22 cellular contexts compared by ENCODE assay signal in the genomic region with DNA sequence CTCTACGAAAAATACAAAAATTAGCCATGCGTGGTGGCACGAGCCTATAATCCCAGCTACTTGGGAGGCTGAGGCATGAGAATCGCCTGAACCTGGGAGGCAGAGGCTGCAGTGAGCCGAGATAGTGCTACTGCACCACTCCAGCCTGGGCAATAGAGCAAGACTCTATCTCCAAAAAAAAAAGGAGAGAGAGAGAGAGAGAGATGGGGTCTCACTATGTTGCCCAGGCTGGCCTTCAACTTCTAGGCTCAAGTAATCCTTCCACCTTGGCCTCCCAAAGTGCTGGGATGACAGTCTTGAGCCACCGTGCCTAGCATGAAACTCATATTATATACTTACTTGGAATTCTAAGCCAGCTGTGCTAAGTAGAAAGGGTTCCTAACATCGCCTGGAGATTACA. TPM values are rescaled to one million over a fixed set of nuclear protein-coding genes. Genes with fewer than 3 reads are reported as not detected.
DNase-seq lines count a peak whose midpoint lies in the region; ATAC-seq, FAIRE-seq and TF ChIP-seq lines count a peak whose summit lies in the region.
"Had no signal": no experiment of that assay in that cellular context is flagged by ENCODE, and none has a peak within 500 bp of the region (broad histone marks: within the 10 kb centered on the region; RNA-seq: fewer than 3 reads in every experiment).

No MANE protein-coding gene starts in this region.

- TF ChIP-seq POLR2A in HepG2 (IDR thresholded peaks at IDR 0.05; ENCODE audit: insufficient read depth in 1 of 2, low read depth in 2 of 2, low read length in 2 of 2) (no peak), right lobe of liver (IDR thresholded peaks at IDR 0.05) (no peak), GM18505 (IDR thresholded peaks at IDR 0.05; ENCODE audit: borderline replicate concordance, extremely low read depth, insufficient read depth, insufficient read length) (no peak)

- FAIRE-seq in HepG2 (lab: Jason Lieb, UNC), result no peak
- FAIRE-seq: A204.1, G401.6, GM12892, GM19239, H1 had no signal

- no peaks in the 10 kb centered on the region for H3K27me3 Mint-ChIP-seq in nephron progenitor cell (ENCODE audit: low read depth, poor library complexity)
- H3K27me3 Mint-ChIP-seq: B cell; CD4-positive, CD25-positive, alpha-beta regulatory T cell had no signal

- H3K4me3 Mint-ChIP-seq in nephron progenitor cell, result no peak overlapping the region
- H3K4me3 Mint-ChIP-seq: B cell; CD4-positive, CD25-positive, alpha-beta regulatory T cell; CD8-positive, alpha-beta T cell had no signal

- CTCF ChIA-PET in HepG2 (lab: Yijun Ruan, JAX; ENCODE audit: low intra/inter-chr PET ratio, low total read pairs), result no interaction called here

- H3K4me2 ChIP-seq in HepG2 (ENCODE audit: low read depth, low read length), result no peak overlapping the region
- H3K4me2 ChIP-seq: BLaER1 had no signal

- H3K27ac Mint-ChIP-seq in nephron progenitor cell, result peak overlapping the region; percentile 29
- H3K27ac Mint-ChIP-seq: B cell; CD8-positive, alpha-beta T cell had no signal

- H3K9me3 ChIP-seq in HepG2 (ENCODE audit: low read length) (no peaks in the 10 kb centered on the region), right lobe of liver (no peaks in the 10 kb centered on the region)
- H3K9me3 ChIP-seq: BLaER1, Caco-2 had no signal

- TF ChIP-seq CTCF in HepG2 (CRISPR knock-in tag; IDR thresholded peaks at IDR 0.05) (no peak), right lobe of liver (IDR thresholded peaks at IDR 0.05) (no peak), nephron progenitor cell (IDR thresholded peaks at IDR 0.05) (no peak)

- POLR2A ChIA-PET in HepG2 (lab: Yijun Ruan, JAX), result no interaction called here

- in situ Hi-C loops in HepG2 (cut with HindIII; ENCODE audit: extremely low pct_ligation_motif_present, low pct_unique_long_range_greater_than_20kb), result no loop called here

- no peak for TF ChIP-seq RAD21 in HepG2 (CRISPR knock-in tag; IDR thresholded peaks at IDR 0.05)

- no peak overlapping the region for H3K9ac ChIP-seq in HepG2 (ENCODE audit: insufficient read depth, low read depth, low read length)
- H3K9ac ChIP-seq: BLaER1, GM23248 had no signal

- no peak for DNase-seq in HepG2 (ENCODE audit: low spot score)
- DNase-seq in right lobe of liver, result no peak
- no peak for DNase-seq in nephron progenitor cell
- no peak for DNase-seq in NOMO-1 treated with DMSO at 0.1 percent for 48 hours (lab: John Stamatoyannopoulos, UW; ENCODE audit: unreplicated experiment)
- DNase-seq: Caco-2; CD4-positive, CD25-positive, alpha-beta regulatory T cell; CD8-positive, alpha-beta T cell; DMS153; DND-41; GM23248; H7; HCEC 1CT had no signal

- H2AFZ ChIP-seq in HepG2 (ENCODE audit: low read length), result no peak overlapping the region
- H2AFZ ChIP-seq: GM23248 had no signal

- ATAC-seq in HepG2 (no peak), right lobe of liver (no peak), GM18505 (IDR thresholded peaks at IDR 0.05; ENCODE audit: unreplicated experiment) (no peak)
- ATAC-seq: CD8-positive, alpha-beta T cell had no signal

- peaks cover 7% of the 10 kb centered on the region for H3K9me3 Mint-ChIP-seq in nephron progenitor cell
- H3K9me3 Mint-ChIP-seq: CD4-positive, CD25-positive, alpha-beta regulatory T cell; CD8-positive, alpha-beta T cell had no signal

- peaks cover 28% of the 10 kb centered on the region for H3K79me2 ChIP-seq in HepG2 (ENCODE audit: insufficient read depth, low read length)

- H3K27ac ChIP-seq in HepG2 (ENCODE audit: extremely low read length, insufficient read depth, low read length) (no peak overlapping the region), right lobe of liver (no peak overlapping the region)
- H3K27ac ChIP-seq: 22Rv1, BLaER1, C4-2B, GM23248 had no signal

- no peaks in the 10 kb centered on the region for H3K4me1 ChIP-seq in HepG2 (ENCODE audit: insufficient read depth, low read length)
- H3K4me1 ChIP-seq in right lobe of liver, result no peaks in the 10 kb centered on the region
- H3K4me1 ChIP-seq: BLaER1, Caco-2 had no signal

- peaks cover 13 to 76% of the 10 kb centered on the region in 2 experiments for H3K36me3 ChIP-seq in HepG2 (replicated peaks in 1 of 2; ENCODE audit: control insufficient read depth in 1 of 2, insufficient read depth in 2 of 2, low read length in 2 of 2)
- H3K36me3 ChIP-seq in right lobe of liver, result peaks cover 2 to 50% (median 17%) of the 10 kb centered on the region in 4 donors

- no peaks in the 10 kb centered on the region for H4K20me1 ChIP-seq in HepG2 (ENCODE audit: insufficient read depth, low read length)

- WGBS in HepG2 (ENCODE audit: low lambda C conversion rate), result 96% methylated on average over 7 of the region's 7 CpGs
- WGBS in right lobe of liver (ENCODE audit: insufficient coverage, low coverage, low lambda C conversion rate, missing lambda C conversion rate), result 93% methylated on average over 7 of the region's 7 CpGs

- H3K27me3 ChIP-seq in HepG2 (ENCODE audit: control insufficient read depth in 1 of 2, insufficient read depth in 2 of 2, low read length in 2 of 2), result no peaks in the 10 kb centered on the region
- H3K27me3 ChIP-seq in right lobe of liver, result no peaks in the 10 kb centered on the region
- H3K27me3 ChIP-seq: BLaER1 had no signal

- H3K4me1 Mint-ChIP-seq in nephron progenitor cell, result no peaks in the 10 kb centered on the region

- intact Hi-C loops in HepG2 (cut with micrococcal nuclease; ENCODE audit: unreplicated experiment), result no loop called here
- intact Hi-C loops in right lobe of liver (cut with DNase I), result no loop called here

- peaks cover 59% of the 10 kb centered on the region for H3K36me3 Mint-ChIP-seq in nephron progenitor cell (ENCODE audit: low read depth)

- TF ChIP-seq EP300 in HepG2 (IDR thresholded peaks at IDR 0.05; ENCODE audit: low read depth in 2 of 2, low read length in 2 of 2) (no peak), HepG2 (CRISPR knock-in tag; IDR thresholded peaks at IDR 0.05; ENCODE audit: borderline replicate concordance) (no peak)

- H3K4me3 ChIP-seq in HepG2 (replicated peaks in 1 of 3; ENCODE audit: insufficient read depth in 1 of 3, low read depth in 2 of 3, low read length in 3 of 3), result no peak overlapping the region
- no peak overlapping the region for H3K4me3 ChIP-seq in right lobe of liver
- H3K4me3 ChIP-seq: BLaER1, GM23248 had no signal

- BruUV-seq in HepG2 (replicated peaks; lab: Mats Ljungman, UMichigan), result no TSS peak

RNA-seq across cellular contexts. Expression of a gene that starts 29.7 kb away (rescaled TPM):
- total RNA-seq in HepG2 (2016; rRNA removed; fragmentation: Illumina TruSeq; extraction: Trizol) (62.2 and 102 TPM in 2 replicates), right lobe of liver (10 to 100 TPM; 41.7 to 54.6 (median 48.3) TPM)
- total RNA-seq in HepG2 (2016; cell fraction: cytosol; rRNA removed; fragmentation: Illumina TruSeq; extraction: Trizol; ENCODE audit: low read depth), result 9.9 and 10.8 TPM in 2 replicates
- total RNA-seq in HepG2 (2016; cell fraction: insoluble cytoplasmic fraction; rRNA removed; fragmentation: Illumina TruSeq; extraction: Trizol), result 62.8 and 101 TPM in 2 replicates
- 18.0 and 18.3 TPM in 2 replicates for total RNA-seq in HepG2 (2016; cell fraction: membrane; rRNA removed; fragmentation: Illumina TruSeq; extraction: Trizol)
- 31.6 and 32.7 TPM in 2 replicates for total RNA-seq in HepG2 (2016; cell fraction: nucleus; rRNA removed; fragmentation: Illumina TruSeq; extraction: Trizol)
- polyA plus RNA-seq in HepG2 (2011; rRNA removed), result 50.5 and 60.6 TPM in 2 replicates
- polyA plus RNA-seq in HepG2 (2011; cell fraction: cytosol; rRNA removed), result 45.2 and 49.5 TPM in 2 replicates
- 17.0 and 20.6 TPM in 2 replicates for polyA plus RNA-seq in HepG2 (2011; cell fraction: nucleus; rRNA removed)
- polyA plus RNA-seq in HepG2 (2012), result 49.7 and 57.0 TPM in 2 replicates
- polyA plus RNA-seq in HepG2 (2016; cell fraction: cytosol; fragmentation: Illumina TruSeq; extraction: Trizol; ENCODE audit: low read depth), result 20.2 and 22.2 TPM in 2 replicates
- polyA plus RNA-seq in HepG2 (2016; cell fraction: insoluble cytoplasmic fraction; fragmentation: Illumina TruSeq; extraction: Trizol; ENCODE audit: low read depth), result 199 and 202 TPM in 2 replicates
- 28.8 and 32.3 TPM in 2 replicates for polyA plus RNA-seq in HepG2 (2016; cell fraction: membrane; fragmentation: Illumina TruSeq; extraction: Trizol; ENCODE audit: low read depth)
- 75.8 and 83.1 TPM in 2 replicates for polyA plus RNA-seq in HepG2 (2016; cell fraction: nucleus; fragmentation: Illumina TruSeq; extraction: Trizol; ENCODE audit: insufficient read depth, low read depth)
- polyA minus RNA-seq in HepG2 (2011; rRNA and poly(A)+ RNA removed; ENCODE audit: low replicate concordance), result 92.7 and 165 TPM in 2 replicates
- polyA minus RNA-seq in HepG2 (2011; cell fraction: cytosol; rRNA and poly(A)+ RNA removed), result 26.0 and 31.0 TPM in 2 replicates
- 19.2 and 19.9 TPM in 2 replicates for polyA minus RNA-seq in HepG2 (2011; cell fraction: nucleus; rRNA and poly(A)+ RNA removed)

RNA-seq across cellular contexts. Expression of a gene that starts 38.5 kb away (rescaled TPM):
- total RNA-seq in HepG2 (2016; rRNA removed; fragmentation: Illumina TruSeq; extraction: Trizol) (0.31 and 0.44 TPM in 2 replicates), right lobe of liver (under 1 TPM in 2 of 6 experiments, not detected in 4; 0.15 to 0.24 TPM)
- 0.18 TPM in 1 of 2 replicates, not detected in the other for total RNA-seq in HepG2 (2016; cell fraction: cytosol; rRNA removed; fragmentation: Illumina TruSeq; extraction: Trizol; ENCODE audit: low read depth)
- total RNA-seq in HepG2 (2016; cell fraction: insoluble cytoplasmic fraction; rRNA removed; fragmentation: Illumina TruSeq; extraction: Trizol), result 0.17 and 0.49 TPM in 2 replicates
- total RNA-seq in HepG2 (2016; cell fraction: membrane; rRNA removed; fragmentation: Illumina TruSeq; extraction: Trizol), result 0.12 and 0.17 TPM in 2 replicates
- total RNA-seq in HepG2 (2016; cell fraction: nucleus; rRNA removed; fragmentation: Illumina TruSeq; extraction: Trizol), result 0.47 and 0.53 TPM in 2 replicates
- polyA plus RNA-seq in HepG2 (2011; rRNA removed), result 0.41 and 0.46 TPM in 2 replicates
- 0.32 and 0.42 TPM in 2 replicates for polyA plus RNA-seq in HepG2 (2011; cell fraction: cytosol; rRNA removed)
- 2.1 and 2.2 TPM in 2 replicates for polyA plus RNA-seq in HepG2 (2011; cell fraction: nucleus; rRNA removed)
- polyA plus RNA-seq in HepG2 (2012), result 0.56 and 0.88 TPM in 2 replicates
- 0.12 TPM in 1 of 2 replicates, not detected in the other for polyA plus RNA-seq in HepG2 (2016; cell fraction: cytosol; fragmentation: Illumina TruSeq; extraction: Trizol; ENCODE audit: low read depth)
- polyA plus RNA-seq in HepG2 (2016; cell fraction: insoluble cytoplasmic fraction; fragmentation: Illumina TruSeq; extraction: Trizol; ENCODE audit: low read depth), result 0.28 and 0.50 TPM in 2 replicates
- polyA plus RNA-seq in HepG2 (2016; cell fraction: membrane; fragmentation: Illumina TruSeq; extraction: Trizol; ENCODE audit: low read depth), result 0.08 and 0.26 TPM in 2 replicates
- 1.5 and 1.9 TPM in 2 replicates for polyA plus RNA-seq in HepG2 (2016; cell fraction: nucleus; fragmentation: Illumina TruSeq; extraction: Trizol; ENCODE audit: insufficient read depth, low read depth)
- 0.08 and 0.12 TPM in 2 replicates for polyA minus RNA-seq in HepG2 (2011; rRNA and poly(A)+ RNA removed; ENCODE audit: low replicate concordance)
- polyA minus RNA-seq in HepG2 (2011; cell fraction: cytosol; rRNA and poly(A)+ RNA removed), result not detected in 2 replicates
- 0.50 and 0.52 TPM in 2 replicates for polyA minus RNA-seq in HepG2 (2011; cell fraction: nucleus; rRNA and poly(A)+ RNA removed)
- total RNA-seq: GM23248 had no signal

RNA-seq across cellular contexts. Expression of a gene that starts 54.1 kb away (rescaled TPM):
- total RNA-seq in HepG2 (2016; rRNA removed; fragmentation: Illumina TruSeq; extraction: Trizol), result 9.1 and 9.3 TPM in 2 replicates
- total RNA-seq in HepG2 (2016; cell fraction: cytosol; rRNA removed; fragmentation: Illumina TruSeq; extraction: Trizol; ENCODE audit: low read depth), result 0.88 and 1.1 TPM in 2 replicates
- 7.2 and 8.9 TPM in 2 replicates for total RNA-seq in HepG2 (2016; cell fraction: insoluble cytoplasmic fraction; rRNA removed; fragmentation: Illumina TruSeq; extraction: Trizol)
- total RNA-seq in HepG2 (2016; cell fraction: membrane; rRNA removed; fragmentation: Illumina TruSeq; extraction: Trizol), result 3.5 and 3.6 TPM in 2 replicates
- total RNA-seq in HepG2 (2016; cell fraction: nucleus; rRNA removed; fragmentation: Illumina TruSeq; extraction: Trizol), result 6.6 and 8.7 TPM in 2 replicates
- 6.6 and 11.0 TPM in 2 replicates for polyA plus RNA-seq in HepG2 (2011; rRNA removed)
- 4.6 and 5.4 TPM in 2 replicates for polyA plus RNA-seq in HepG2 (2011; cell fraction: cytosol; rRNA removed)
- polyA plus RNA-seq in HepG2 (2011; cell fraction: nucleus; rRNA removed), result 26.7 and 28.4 TPM in 2 replicates
- 4.4 and 7.0 TPM in 2 replicates for polyA plus RNA-seq in HepG2 (2012)
- polyA plus RNA-seq in HepG2 (2016; cell fraction: cytosol; fragmentation: Illumina TruSeq; extraction: Trizol; ENCODE audit: low read depth), result 0.55 and 0.77 TPM in 2 replicates
- polyA plus RNA-seq in HepG2 (2016; cell fraction: insoluble cytoplasmic fraction; fragmentation: Illumina TruSeq; extraction: Trizol; ENCODE audit: low read depth), result 7.4 and 8.8 TPM in 2 replicates
- polyA plus RNA-seq in HepG2 (2016; cell fraction: membrane; fragmentation: Illumina TruSeq; extraction: Trizol; ENCODE audit: low read depth), result 1.8 and 1.9 TPM in 2 replicates
- polyA plus RNA-seq in HepG2 (2016; cell fraction: nucleus; fragmentation: Illumina TruSeq; extraction: Trizol; ENCODE audit: insufficient read depth, low read depth), result 15.1 and 16.2 TPM in 2 replicates
- 18.1 and 18.4 TPM in 2 replicates for polyA minus RNA-seq in HepG2 (2011; rRNA and poly(A)+ RNA removed; ENCODE audit: low replicate concordance)
- polyA minus RNA-seq in HepG2 (2011; cell fraction: cytosol; rRNA and poly(A)+ RNA removed), result 5.1 and 5.9 TPM in 2 replicates
- 12.4 and 15.2 TPM in 2 replicates for polyA minus RNA-seq in HepG2 (2011; cell fraction: nucleus; rRNA and poly(A)+ RNA removed)
- 10 to 100 TPM in 2 of 6 experiments, 1 to 10 TPM in 4; 5.9 to 11.7 (median 7.3) TPM for total RNA-seq in right lobe of liver

RNA-seq across cellular contexts. Expression of a gene that starts 54.5 kb away (rescaled TPM):
- total RNA-seq in HepG2 (2016; rRNA removed; fragmentation: Illumina TruSeq; extraction: Trizol) (15.9 and 33.4 TPM in 2 replicates), right lobe of liver (10 to 100 TPM; 35.3 to 84.9 (median 54.3) TPM)
- 9.6 and 9.8 TPM in 2 replicates for total RNA-seq in HepG2 (2016; cell fraction: cytosol; rRNA removed; fragmentation: Illumina TruSeq; extraction: Trizol; ENCODE audit: low read depth)
- 14.8 and 30.6 TPM in 2 replicates for total RNA-seq in HepG2 (2016; cell fraction: insoluble cytoplasmic fraction; rRNA removed; fragmentation: Illumina TruSeq; extraction: Trizol)
- 17.2 and 17.3 TPM in 2 replicates for total RNA-seq in HepG2 (2016; cell fraction: membrane; rRNA removed; fragmentation: Illumina TruSeq; extraction: Trizol)
- 54.0 and 56.5 TPM in 2 replicates for total RNA-seq in HepG2 (2016; cell fraction: nucleus; rRNA removed; fragmentation: Illumina TruSeq; extraction: Trizol)
- 74.3 and 82.6 TPM in 2 replicates for polyA plus RNA-seq in HepG2 (2011; rRNA removed)
- 42.1 and 57.2 TPM in 2 replicates for polyA plus RNA-seq in HepG2 (2011; cell fraction: cytosol; rRNA removed)
- 80.2 and 103 TPM in 2 replicates for polyA plus RNA-seq in HepG2 (2011; cell fraction: nucleus; rRNA removed)
- 46.0 and 51.9 TPM in 2 replicates for polyA plus RNA-seq in HepG2 (2012)
- 2.8 and 3.0 TPM in 2 replicates for polyA plus RNA-seq in HepG2 (2016; cell fraction: cytosol; fragmentation: Illumina TruSeq; extraction: Trizol; ENCODE audit: low read depth)
- polyA plus RNA-seq in HepG2 (2016; cell fraction: insoluble cytoplasmic fraction; fragmentation: Illumina TruSeq; extraction: Trizol; ENCODE audit: low read depth), result 8.0 and 11.3 TPM in 2 replicates
- polyA plus RNA-seq in HepG2 (2016; cell fraction: membrane; fragmentation: Illumina TruSeq; extraction: Trizol; ENCODE audit: low read depth), result 7.6 and 8.2 TPM in 2 replicates
- 50.7 and 54.2 TPM in 2 replicates for polyA plus RNA-seq in HepG2 (2016; cell fraction: nucleus; fragmentation: Illumina TruSeq; extraction: Trizol; ENCODE audit: insufficient read depth, low read depth)
- 53.1 and 74.5 TPM in 2 replicates for polyA minus RNA-seq in HepG2 (2011; rRNA and poly(A)+ RNA removed; ENCODE audit: low replicate concordance)
- 37.6 and 52.7 TPM in 2 replicates for polyA minus RNA-seq in HepG2 (2011; cell fraction: cytosol; rRNA and poly(A)+ RNA removed)
- 116 and 145 TPM in 2 replicates for polyA minus RNA-seq in HepG2 (2011; cell fraction: nucleus; rRNA and poly(A)+ RNA removed)
